Comparison of ENCODE assay signal across 25 cellular contexts in genomic region chr13:44267203-44267602, GRCh38.
DNase-seq lines count a peak whose midpoint lies in the region; FAIRE-seq and TF ChIP-seq lines count a peak whose summit lies in the region.
"Had no signal": no experiment of that assay in that cellular context is flagged by ENCODE, and none has a peak within 500 bp of the region (broad histone marks: within the 10 kb centered on the region; RNA-seq: fewer than 3 reads in every experiment).

No MANE protein-coding gene starts in this region.

- no peaks in the 10 kb centered on the region for H3K27me3 ChIP-seq in ascending aorta
- no peaks in the 10 kb centered on the region for H3K27me3 ChIP-seq in keratinocyte (ENCODE audit: control insufficient read depth, extremely low read depth, insufficient read depth, low read length)
- no peaks in the 10 kb centered on the region for H3K27me3 ChIP-seq in tibial artery
- H3K27me3 ChIP-seq: Peyer's patch had no signal

- DNase-seq in activated naive CD4-positive, alpha-beta T cell treated with anti-CD3 and anti-CD28 coated beads for 36 hours = no peak
- DNase-seq in ascending aorta (ENCODE audit: low spot score in 2 of 2) (no peak), keratinocyte (ENCODE audit: low read depth, low spot score) (no peak), tibial artery (no peak), CD1c-positive myeloid dendritic cell (ENCODE audit: extremely low spot score) (no peak), C1 segment of cervical spinal cord (lab: John Stamatoyannopoulos, UW) (no peak), progenitor cell of endocrine pancreas (ENCODE audit: low spot score, unreplicated experiment) (no peak)
- DNase-seq: 8988T; AML-193; GF-D8; MV-4-11; NCI-H1105 treated with DMSO at 0.1 percent for 48 hours; NCI-H2081; NCI-H2171; NCI-H345; NCI-H524; NCI-H774; NK-92 treated with Interleukin-12 subunit alpha and Interleukin-12 subunit beta, amount 100 ng/mL, for 24 hours; Peyer's patch had no signal

- H3K79me2 ChIP-seq in keratinocyte (ENCODE audit: control insufficient read depth, insufficient read depth, low read length) = no peaks in the 10 kb centered on the region

- H3K4me3 ChIP-seq in ascending aorta = no peak overlapping the region
- no peak overlapping the region for H3K4me3 ChIP-seq in keratinocyte (ENCODE audit: control insufficient read depth in 2 of 3, extremely low read depth in 1 of 3, insufficient read depth in 2 of 3, low read depth in 1 of 3, low read length in 3 of 3)
- no peak overlapping the region for H3K4me3 ChIP-seq in tibial artery
- H3K4me3 ChIP-seq: Peyer's patch had no signal

- H3K4me2 ChIP-seq in keratinocyte (ENCODE audit: control insufficient read depth, extremely low read depth, insufficient read depth, low read depth, low read length) = no peak overlapping the region

- H3K27ac ChIP-seq in ascending aorta = peak overlapping the region; percentile 88 to 92
- H3K27ac ChIP-seq in keratinocyte (ENCODE audit: control insufficient read depth, insufficient read depth, low read length) = peak overlapping the region; percentile 83
- peak overlapping the region; percentile 79 to 83 for H3K27ac ChIP-seq in tibial artery
- H3K27ac ChIP-seq: C4-2B, Peyer's patch had no signal

- no peaks in the 10 kb centered on the region for H3K36me3 ChIP-seq in ascending aorta
- no peaks in the 10 kb centered on the region for H3K36me3 ChIP-seq in keratinocyte (ENCODE audit: control insufficient read depth in 2 of 2, extremely low read depth in 1 of 2, insufficient read depth in 2 of 2, low read length in 2 of 2)
- no peaks in the 10 kb centered on the region for H3K36me3 ChIP-seq in tibial artery
- H3K36me3 ChIP-seq: Peyer's patch had no signal

- intact Hi-C loops in activated naive CD4-positive, alpha-beta T cell treated with anti-CD3 and anti-CD28 coated beads for 36 hours (cut with micrococcal nuclease) = no loop called here
- intact Hi-C loops in ascending aorta (cut with DNase I) = no loop called here
- intact Hi-C loops in tibial artery (cut with DNase I; ENCODE audit: low total_unique reads) = no loop called here

- no peak overlapping the region for H3K9ac ChIP-seq in keratinocyte (ENCODE audit: control insufficient read depth, extremely low read depth, insufficient read depth, low read length)

- H2AFZ ChIP-seq in keratinocyte (ENCODE audit: control insufficient read depth, low read length) = peak overlapping the region; percentile 14

- H3K27me3 Mint-ChIP-seq in activated naive CD4-positive, alpha-beta T cell treated with anti-CD3 and anti-CD28 coated beads, Interleukin-2, amount 50 U/mL, for 24 hours = peaks cover 2% of the 10 kb centered on the region
- H3K27me3 Mint-ChIP-seq in activated naive CD4-positive, alpha-beta T cell treated with anti-CD3 and anti-CD28 coated beads for 36 hours (ENCODE audit: low read depth) = peaks cover 4% of the 10 kb centered on the region
- peaks cover 6% of the 10 kb centered on the region for H3K27me3 Mint-ChIP-seq in progenitor cell of endocrine pancreas

- peak overlapping the region; percentile 61 for H3K27ac Mint-ChIP-seq in activated naive CD4-positive, alpha-beta T cell treated with anti-CD3 and anti-CD28 coated beads, Interleukin-2, amount 50 U/mL, for 24 hours
- H3K27ac Mint-ChIP-seq in activated naive CD4-positive, alpha-beta T cell treated with anti-CD3 and anti-CD28 coated beads for 36 hours = no peak overlapping the region
- H3K27ac Mint-ChIP-seq in progenitor cell of endocrine pancreas = no peak overlapping the region
- H3K27ac Mint-ChIP-seq: IgD-negative memory B cell had no signal

- CTCF ChIA-PET in activated naive CD4-positive, alpha-beta T cell treated with anti-CD3 and anti-CD28 coated beads for 36 hours (lab: Charles Lee) = interaction anchor here (0.6 to 1.1 kb wide), 2 partner anchors 11 to 1288 kb away, joined by 3 read pairs; no protein-coding TSS in a partner anchor

- H3K9me3 ChIP-seq in ascending aorta (no peaks in the 10 kb centered on the region), keratinocyte (ENCODE audit: control insufficient read depth, low read depth, low read length) (no peaks in the 10 kb centered on the region), tibial artery (no peaks in the 10 kb centered on the region)
- H3K9me3 ChIP-seq: Peyer's patch had no signal

- no peaks in the 10 kb centered on the region for H3K36me3 Mint-ChIP-seq in activated naive CD4-positive, alpha-beta T cell treated with anti-CD3 and anti-CD28 coated beads, Interleukin-2, amount 50 U/mL, for 24 hours
- H3K36me3 Mint-ChIP-seq in activated naive CD4-positive, alpha-beta T cell treated with anti-CD3 and anti-CD28 coated beads for 36 hours (ENCODE audit: low read depth) = no peaks in the 10 kb centered on the region
- H3K36me3 Mint-ChIP-seq in progenitor cell of endocrine pancreas (ENCODE audit: insufficient read depth) = no peaks in the 10 kb centered on the region
- H3K36me3 Mint-ChIP-seq: IgD-negative memory B cell had no signal

- TF ChIP-seq CTCF in ascending aorta (IDR thresholded peaks at IDR 0.05) (no peak), keratinocyte (optimal IDR thresholded peaks at IDR 0.05 in 1 of 3, IDR thresholded peaks at IDR 0.05 in 1 of 3, conservative IDR thresholded peaks at IDR 0.05 in 1 of 3; ENCODE audit: extremely low read depth in 1 of 3, insufficient read depth in 2 of 3, low read length in 3 of 3) (no peak), tibial artery (IDR thresholded peaks at IDR 0.05) (no peak), progenitor cell of endocrine pancreas (IDR thresholded peaks at IDR 0.05; ENCODE audit: unreplicated experiment) (no peak)

- peaks cover 10% of the 10 kb centered on the region for H3K4me1 Mint-ChIP-seq in activated naive CD4-positive, alpha-beta T cell treated with anti-CD3 and anti-CD28 coated beads, Interleukin-2, amount 50 U/mL, for 24 hours
- peaks cover 25% of the 10 kb centered on the region for H3K4me1 Mint-ChIP-seq in activated naive CD4-positive, alpha-beta T cell treated with anti-CD3 and anti-CD28 coated beads for 36 hours (ENCODE audit: low read depth)
- peaks cover 3% of the 10 kb centered on the region for H3K4me1 Mint-ChIP-seq in progenitor cell of endocrine pancreas (ENCODE audit: low read depth)
- H3K4me1 Mint-ChIP-seq: IgD-negative memory B cell had no signal

- no peak overlapping the region for H3K4me3 Mint-ChIP-seq in activated naive CD4-positive, alpha-beta T cell treated with anti-CD3 and anti-CD28 coated beads, Interleukin-2, amount 50 U/mL, for 24 hours
- no peak overlapping the region for H3K4me3 Mint-ChIP-seq in activated naive CD4-positive, alpha-beta T cell treated with anti-CD3 and anti-CD28 coated beads for 36 hours
- H3K4me3 Mint-ChIP-seq in progenitor cell of endocrine pancreas (ENCODE audit: low read depth) = no peak overlapping the region
- H3K4me3 Mint-ChIP-seq: IgD-negative memory B cell had no signal

- dilution Hi-C loops in keratinocyte (cut with MboI; ENCODE audit: extremely low pct_ligation_motif_present, low sequenced_read_pairs) = no loop called here

- H3K4me1 ChIP-seq in ascending aorta (peaks cover 6 to 36% of the 10 kb centered on the region in 2 donors), keratinocyte (ENCODE audit: control insufficient read depth, extremely low read depth, insufficient read depth, low read length) (peaks cover 18% of the 10 kb centered on the region), tibial artery (peaks cover 9 to 54% (median 37%) of the 10 kb centered on the region in 4 donors)
- H3K4me1 ChIP-seq: Peyer's patch had no signal

- peak; percentile 61 for FAIRE-seq in keratinocyte (lab: Jason Lieb, UNC)
- FAIRE-seq: GM19239, H1, HTR-8/SVneo had no signal

- no peaks in the 10 kb centered on the region for H3K9me3 Mint-ChIP-seq in activated naive CD4-positive, alpha-beta T cell treated with anti-CD3 and anti-CD28 coated beads, Interleukin-2, amount 50 U/mL, for 24 hours
- H3K9me3 Mint-ChIP-seq in activated naive CD4-positive, alpha-beta T cell treated with anti-CD3 and anti-CD28 coated beads for 36 hours = no peaks in the 10 kb centered on the region
- H3K9me3 Mint-ChIP-seq in progenitor cell of endocrine pancreas (ENCODE audit: low read depth) = no peaks in the 10 kb centered on the region
- H3K9me3 Mint-ChIP-seq: IgD-negative memory B cell had no signal

- H4K20me1 ChIP-seq in keratinocyte (ENCODE audit: control insufficient read depth, extremely low read depth, insufficient read depth, low read length) = no peaks in the 10 kb centered on the region

- H3K9me1 ChIP-seq in keratinocyte (ENCODE audit: control insufficient read depth, extremely low read depth, insufficient read depth, low read length) = no peaks in the 10 kb centered on the region
